Comparison of ENCODE assay signal across 8 cellular contexts in the genomic region with DNA sequence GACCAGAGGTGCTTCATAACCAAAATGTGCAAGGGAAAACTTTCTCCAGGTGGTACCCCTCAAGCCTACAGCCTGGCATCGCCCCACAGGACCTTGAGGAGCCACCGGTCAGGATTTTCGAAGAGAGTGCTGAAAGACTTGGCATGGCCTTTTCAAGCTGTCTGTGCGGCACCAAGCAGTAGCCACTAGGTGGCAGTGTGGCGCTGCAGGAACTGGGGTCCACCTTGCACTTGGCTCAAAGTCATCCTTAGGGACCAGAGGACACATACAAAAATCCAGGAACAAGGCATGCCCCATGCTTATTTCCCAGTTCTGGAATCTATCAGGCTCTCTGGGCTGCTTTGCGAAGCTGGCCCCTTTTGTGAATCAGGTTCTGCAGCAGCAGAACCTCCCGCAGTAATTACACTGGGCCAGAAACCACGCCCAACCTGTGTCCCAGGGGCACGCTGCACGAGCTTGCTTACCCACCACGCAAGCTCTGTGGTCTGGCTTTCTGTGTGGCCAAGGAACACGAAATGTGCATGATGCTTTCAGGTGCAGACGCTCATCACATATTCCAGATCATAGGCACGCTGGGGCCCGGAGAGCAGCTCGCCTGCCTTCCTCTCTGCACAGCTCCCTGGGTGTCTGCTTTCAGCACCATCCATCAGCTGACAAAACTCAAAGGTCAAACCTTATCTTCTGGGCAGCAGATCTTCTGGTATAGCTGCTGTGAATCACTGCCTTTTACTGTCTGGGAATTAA.
DNase-seq lines count a peak whose midpoint lies in the region; ATAC-seq and TF ChIP-seq lines count a peak whose summit lies in the region.

No MANE protein-coding gene starts in this region.

- H3K4me1 ChIP-seq in right lobe of liver = no peaks in the 10 kb centered on the region

- no peak overlapping the region for H3K4me3 Mint-ChIP-seq in activated CD4-positive, alpha-beta T cell treated with anti-CD3 and anti-CD28 coated beads, Interleukin-2, amount 10 ng/mL, durations not matched to agents 7 days and 5 days

- peaks cover 12% of the 10 kb centered on the region for H3K36me3 Mint-ChIP-seq in activated CD4-positive, alpha-beta T cell treated with anti-CD3 and anti-CD28 coated beads, Interleukin-2, amount 10 ng/mL, durations not matched to agents 7 days and 5 days (ENCODE audit: low read depth)

- no peak overlapping the region for H3K4me3 ChIP-seq in coronary artery
- H3K4me3 ChIP-seq in right lobe of liver = no peak overlapping the region

- DNase-seq in NCI-H2107 treated with DMSO at 0.1 percent for 48 hours (lab: John Stamatoyannopoulos, UW; ENCODE audit: unreplicated experiment) = peak; percentile 27
- no peak for DNase-seq in NCI-H2107 (lab: John Stamatoyannopoulos, UW)
- peak; percentile 91 for DNase-seq in NCI-H748 treated with DMSO at 0.1 percent for 48 hours (lab: John Stamatoyannopoulos, UW)
- peak; percentile 74 for DNase-seq in activated CD4-positive, alpha-beta T cell treated with anti-CD3 and anti-CD28 coated beads, Interleukin-2, amount 10 ng/mL, durations not matched to agents 7 days and 5 days
- peak; percentile 86 for DNase-seq in coronary artery (ENCODE audit: low spot score)
- peak; percentile 81 to 86 (median 83) for DNase-seq in right lobe of liver
- peak; percentile 48 to 66 (median 52) for DNase-seq in stimulated activated CD4-positive, alpha-beta T cell treated with anti-CD3 and anti-CD28 coated beads, TNF-alpha, amount 100 ng/mL, for 24 hours (ENCODE audit: low read depth in 3 of 3)

- no peak overlapping the region for H3K27ac Mint-ChIP-seq in activated CD4-positive, alpha-beta T cell treated with anti-CD3 and anti-CD28 coated beads, Interleukin-2, amount 10 ng/mL, durations not matched to agents 7 days and 5 days

- no peaks in the 10 kb centered on the region for H3K9me3 ChIP-seq in right lobe of liver

- CTCF ChIA-PET in activated CD4-positive, alpha-beta T cell treated with anti-CD3 and anti-CD28 coated beads, Interleukin-2, amount 10 ng/mL, durations not matched to agents 7 days and 5 days (lab: Charles Lee) = interaction anchor here (0.6 to 2.0 kb wide), 11 partner anchors 9 to 608 kb away, joined by 3 to 5 read pairs (median 3); no protein-coding TSS in a partner anchor

- no peaks in the 10 kb centered on the region for H3K9me3 Mint-ChIP-seq in activated CD4-positive, alpha-beta T cell treated with anti-CD3 and anti-CD28 coated beads, Interleukin-2, amount 10 ng/mL, durations not matched to agents 7 days and 5 days

- no peak for TF ChIP-seq POLR2A in right lobe of liver (IDR thresholded peaks at IDR 0.05)

- H3K4me1 Mint-ChIP-seq in activated CD4-positive, alpha-beta T cell treated with anti-CD3 and anti-CD28 coated beads, Interleukin-2, amount 10 ng/mL, durations not matched to agents 7 days and 5 days = peaks cover 6% of the 10 kb centered on the region

- peak; percentile 56 for ATAC-seq in HG03066 (IDR thresholded peaks at IDR 0.05; ENCODE audit: low read depth, unreplicated experiment)
- peak; percentile 90 to 97 (median 92) for ATAC-seq in right lobe of liver

- H3K27ac ChIP-seq in coronary artery (no peak overlapping the region), right lobe of liver (no peak overlapping the region)

- peaks cover 5% of the 10 kb centered on the region for H3K27me3 Mint-ChIP-seq in activated CD4-positive, alpha-beta T cell treated with anti-CD3 and anti-CD28 coated beads, Interleukin-2, amount 10 ng/mL, durations not matched to agents 7 days and 5 days

- intact Hi-C loops in right lobe of liver (cut with DNase I) = loop anchor here (5.0 to 10.0 kb wide), 3 partner anchors 206 to 609 kb away; no protein-coding TSS in a partner anchor

- WGBS in right lobe of liver (ENCODE audit: insufficient coverage, low coverage, low lambda C conversion rate, missing lambda C conversion rate) = 80% methylated on average over 1 of the region's 16 CpGs

- H3K27me3 ChIP-seq in right lobe of liver = no peaks in the 10 kb centered on the region

- TF ChIP-seq CTCF in coronary artery (IDR thresholded peaks at IDR 0.05) (peak; percentile 96), right lobe of liver (IDR thresholded peaks at IDR 0.05) (peak; percentile 90 to 99 (median 98))

- no peaks in the 10 kb centered on the region for H3K36me3 ChIP-seq in right lobe of liver

- POLR2A ChIA-PET in activated CD4-positive, alpha-beta T cell treated with anti-CD3 and anti-CD28 coated beads, Interleukin-2, amount 10 ng/mL, durations not matched to agents 7 days and 5 days (lab: Charles Lee) = no interaction called here
